ENCODE assay signal across 19 cellular contexts in genomic region chr6:133756046-133756445, GRCh38.
DNase-seq lines count a peak whose midpoint lies in the region; ATAC-seq, FAIRE-seq and TF ChIP-seq lines count a peak whose summit lies in the region.
"Had no signal": no experiment of that assay in that cellular context is flagged by ENCODE, and none has a peak within 500 bp of the region (broad histone marks: within the 10 kb centered on the region; RNA-seq: fewer than 3 reads in every experiment).

No MANE protein-coding gene starts in this region.

- no peak for TF ChIP-seq POLR2A in sigmoid colon (IDR thresholded peaks at IDR 0.05)

- no peaks in the 10 kb centered on the region for H3K27me3 Mint-ChIP-seq in astrocyte (ENCODE audit: low read depth, unreplicated experiment)

- H3K27ac ChIP-seq in astrocyte (ENCODE audit: low read depth, low read length), result no peak overlapping the region
- H3K27ac ChIP-seq in heart right ventricle, result peak overlapping the region in 8 of 10 donors; percentile 17 to 73 (median 48)
- peak overlapping the region; percentile 38 to 46 (median 42) for H3K27ac ChIP-seq in sigmoid colon
- no peak overlapping the region for H3K27ac ChIP-seq in SJCRH30
- H3K27ac ChIP-seq: parathyroid adenoma had no signal

- H2AFZ ChIP-seq in astrocyte (ENCODE audit: low read depth, low read length), result no peak overlapping the region
- H2AFZ ChIP-seq: parathyroid adenoma had no signal

- ATAC-seq in heart right ventricle, result peak in 6 of 8 donors; percentile 35 to 83 (median 74)
- ATAC-seq: WTC11 had no signal

- no peak for TF ChIP-seq EP300 in sigmoid colon (IDR thresholded peaks at IDR 0.05)

- H3K9me3 ChIP-seq in astrocyte (ENCODE audit: insufficient read depth, low read depth, low read length), result no peaks in the 10 kb centered on the region
- no peaks in the 10 kb centered on the region for H3K9me3 ChIP-seq in heart right ventricle
- H3K9me3 ChIP-seq in sigmoid colon, result no peaks in the 10 kb centered on the region
- no peaks in the 10 kb centered on the region for H3K9me3 ChIP-seq in SJCRH30 (replicated peaks)

- H3K4me3 Mint-ChIP-seq in astrocyte (ENCODE audit: unreplicated experiment), result no peak overlapping the region
- H3K4me3 Mint-ChIP-seq: WTC11 had no signal

- no peaks in the 10 kb centered on the region for H4K20me1 ChIP-seq in astrocyte (ENCODE audit: insufficient read depth, low read length)

- no peaks in the 10 kb centered on the region for H3K9me3 Mint-ChIP-seq in astrocyte (ENCODE audit: unreplicated experiment)
- H3K9me3 Mint-ChIP-seq: WTC11 had no signal

- no peak overlapping the region for H3K27ac Mint-ChIP-seq in astrocyte (ENCODE audit: unreplicated experiment)
- H3K27ac Mint-ChIP-seq: WTC11 had no signal

- 29 to 40% methylated on average over 2 of the region's 2 CpGs for WGBS in heart right ventricle, 2 donors
- 44 to 57% methylated on average over 2 of the region's 2 CpGs for WGBS in sigmoid colon, 2 donors

- H3K36me3 ChIP-seq in astrocyte (ENCODE audit: insufficient read depth, low read length) (no peaks in the 10 kb centered on the region), heart right ventricle (no peaks in the 10 kb centered on the region), sigmoid colon (no peaks in the 10 kb centered on the region), SJCRH30 (no peaks in the 10 kb centered on the region)

- peak; percentile 63 for DNase-seq in AG10803 (ENCODE audit: low read depth)
- DNase-seq in astrocyte (ENCODE audit: low read depth), result peak; percentile 51
- no peak for DNase-seq in heart right ventricle
- no peak for DNase-seq in sigmoid colon
- DNase-seq in effector CD4-positive, alpha-beta T cell, result no peak
- DNase-seq in NCI-H345 (lab: John Stamatoyannopoulos, UW), result no peak
- DNase-seq in activated CD4-positive, alpha-beta T cell treated with anti-CD3 and anti-CD28 coated beads, Interleukin-2, amount 50 U/mL, for 48 hours, result no peak
- no peak for DNase-seq in SJCRH30
- DNase-seq: ACHN; activated effector memory CD4-positive, alpha-beta T cell treated with anti-CD3 and anti-CD28 coated beads, Interleukin-2, amount 50 U/mL, for 16 hours; effector CD8-positive, alpha-beta T cell; GF-D8; islet precursor cell; NCI-H2029; NCI-H774; T-helper 1 cell had no signal

- H3K4me1 ChIP-seq in astrocyte (ENCODE audit: insufficient read depth, low read length), result peaks cover 2% of the 10 kb centered on the region
- H3K4me1 ChIP-seq in heart right ventricle, result peaks cover 0 to 28% (median 4%) of the 10 kb centered on the region in 9 donors
- no peaks in the 10 kb centered on the region for H3K4me1 ChIP-seq in sigmoid colon
- H3K4me1 ChIP-seq in SJCRH30, result no peaks in the 10 kb centered on the region
- H3K4me1 ChIP-seq: parathyroid adenoma had no signal

- peaks cover 5% of the 10 kb centered on the region for H3K4me1 Mint-ChIP-seq in astrocyte (ENCODE audit: low read depth, unreplicated experiment)
- H3K4me1 Mint-ChIP-seq: WTC11 had no signal

- FAIRE-seq in astrocyte (lab: Jason Lieb, UNC), result no peak
- FAIRE-seq: RCC 7860 had no signal

- H3K36me3 Mint-ChIP-seq in astrocyte (ENCODE audit: low read depth, unreplicated experiment), result no peaks in the 10 kb centered on the region
- H3K36me3 Mint-ChIP-seq: WTC11 had no signal

- intact Hi-C loops in heart right ventricle (cut with DNase I), result no loop called here
- intact Hi-C loops in sigmoid colon (cut with DNase I), result no loop called here

- H3K4me2 ChIP-seq in astrocyte (ENCODE audit: low read length), result no peak overlapping the region

- no peak overlapping the region for H3K4me3 ChIP-seq in AG10803 (ENCODE audit: low read length)
- H3K4me3 ChIP-seq in astrocyte (ENCODE audit: insufficient read depth, low read depth, low read length), result no peak overlapping the region
- H3K4me3 ChIP-seq in heart right ventricle, result no peak overlapping the region
- H3K4me3 ChIP-seq in sigmoid colon, result no peak overlapping the region
- H3K4me3 ChIP-seq in SJCRH30, result no peak overlapping the region

- no peaks in the 10 kb centered on the region for H3K79me2 ChIP-seq in astrocyte (ENCODE audit: insufficient read depth, low read length)
- H3K79me2 ChIP-seq: parathyroid adenoma had no signal

- H3K9ac ChIP-seq in astrocyte (ENCODE audit: low read length), result no peak overlapping the region
- H3K9ac ChIP-seq: parathyroid adenoma had no signal

- H3K27me3 ChIP-seq in astrocyte (ENCODE audit: insufficient read depth, low read length) (no peaks in the 10 kb centered on the region), heart right ventricle (no peaks in the 10 kb centered on the region), sigmoid colon (no peaks in the 10 kb centered on the region), SJCRH30 (no peaks in the 10 kb centered on the region)

- TF ChIP-seq CTCF in AG10803 (conservative IDR thresholded peaks at IDR 0.05; ENCODE audit: low read length), result no peak
- TF ChIP-seq CTCF in astrocyte (IDR thresholded peaks at IDR 0.05; ENCODE audit: insufficient read depth, low read depth, low read length), result no peak
- TF ChIP-seq CTCF in heart right ventricle (IDR thresholded peaks at IDR 0.05), result no peak
- TF ChIP-seq CTCF in sigmoid colon (IDR thresholded peaks at IDR 0.05), result no peak

Comparison
In these comparisons a context has a peak if more than half of its experiments do, and no peak if none do; other contexts are left out.
1. DNase-seq: peak in AG10803 (single experiment) and astrocyte (single experiment); none in heart right ventricle (0 of 2), sigmoid colon (single experiment), effector CD4-positive, alpha-beta T cell (single experiment), NCI-H345 (single experiment), activated CD4-positive, alpha-beta T cell treated with anti-CD3 and anti-CD28 coated beads, Interleukin-2, amount 50 U/mL, for 48 hours (0 of 2) and SJCRH30 (0 of 2).
2. H3K27ac ChIP-seq: peak in heart right ventricle (8 of 10) and sigmoid colon (4 of 4); none in astrocyte (single experiment) and SJCRH30 (single experiment).